2 cellular contexts compared by ENCODE assay signal in the genomic region with DNA sequence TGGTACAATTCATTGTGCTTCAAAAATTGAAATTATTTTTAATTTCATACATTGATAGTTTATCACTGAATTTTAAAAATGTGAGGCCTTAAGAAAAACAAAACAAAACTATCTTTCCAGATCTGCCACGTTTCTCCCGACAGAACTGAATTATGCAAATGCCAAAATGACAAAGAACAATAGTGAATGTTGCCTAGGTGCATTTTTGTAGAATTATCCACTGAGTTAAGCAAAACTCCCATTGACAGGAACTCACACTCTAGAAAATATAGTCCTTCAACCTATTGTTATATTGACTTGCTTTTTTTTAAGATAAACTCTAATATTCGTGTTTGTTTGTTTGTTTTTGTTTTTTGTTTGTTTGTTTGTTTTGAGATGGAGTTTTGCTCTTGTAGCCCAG.
A peak's percentile ranks its signal among the peaks of the same experiment; 100 is the strongest.
TF ChIP-seq lines count a peak whose summit lies in the region.

No MANE protein-coding gene starts in this region.

TF ChIP-seq in HepG2, 621 proteins besides CTCF, POLR2A, EP300 and RAD21:
- TF ChIP-seq ZNF792 (CRISPR knock-in tag; IDR thresholded peaks at IDR 0.05) (no peak), KDM3A (CRISPR knock-in tag; IDR thresholded peaks at IDR 0.05; ENCODE audit: low read depth) (no peak), MAFK (conservative IDR thresholded peaks at IDR 0.05 in 1 of 2, IDR thresholded peaks at IDR 0.05 in 1 of 2; ENCODE audit: low read length in 2 of 2) (peak; percentile 16 to 54; a peak in 2 of 4 replicates)

TF ChIP-seq in SK-N-SH, 30 proteins besides CTCF, POLR2A, EP300 and RAD21:
- TF ChIP-seq EZH2phosphoT487 (IDR thresholded peaks at IDR 0.05; ENCODE audit: borderline replicate concordance, low read depth) (no peak), SIN3A (IDR thresholded peaks at IDR 0.05; ENCODE audit: borderline replicate concordance, low read depth, low read length) (no peak)
